In the genomic region with DNA sequence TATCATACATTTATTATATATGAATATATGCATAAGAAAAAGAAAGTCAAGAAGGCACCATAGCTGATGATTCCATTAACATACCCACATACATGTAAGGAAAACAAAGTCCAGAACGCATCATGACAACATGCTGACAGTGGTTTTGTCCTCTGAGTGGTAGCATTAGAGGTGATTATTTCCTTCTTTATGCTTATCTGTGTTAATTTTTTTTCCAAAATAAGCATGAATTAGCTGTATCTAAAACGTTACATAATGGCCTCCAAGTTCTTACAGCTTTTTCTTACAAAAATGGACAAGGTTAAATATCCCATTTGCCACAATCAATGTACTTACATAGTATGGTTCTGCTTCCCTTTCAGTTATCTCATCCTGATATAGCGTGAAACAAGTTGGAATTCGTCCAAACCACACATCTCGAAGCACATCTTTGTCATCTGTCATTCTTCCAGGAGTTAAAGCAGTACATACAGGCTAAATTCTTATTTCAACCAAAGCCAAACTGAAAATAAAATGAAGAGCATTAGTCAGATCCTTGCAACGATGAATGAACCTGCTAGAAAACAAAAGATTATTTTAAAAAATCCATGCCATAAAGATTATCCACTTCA, we compare ENCODE assay signal across 12 cellular contexts. TPM values are rescaled to one million over a fixed set of nuclear protein-coding genes. Genes with fewer than 3 reads are reported as not detected.
DNase-seq lines count a peak whose midpoint lies in the region; TF ChIP-seq lines count a peak whose summit lies in the region.
"Had no signal": no experiment of that assay in that cellular context is flagged by ENCODE, and none has a peak within 500 bp of the region (broad histone marks: within the 10 kb centered on the region; RNA-seq: fewer than 3 reads in every experiment).

No MANE protein-coding gene starts in this region.

- no peak overlapping the region for H2BK5ac ChIP-seq in H9 (ENCODE audit: insufficient read length, low read length)

- no peak overlapping the region for H4K91ac ChIP-seq in H9 (ENCODE audit: insufficient read length, low read depth, low read length)

- CTCF ChIA-PET in mammary epithelial cell (lab: Charles Lee; ENCODE audit: low non-redundant PET) = no interaction called here

- no peak overlapping the region for H2BK120ac ChIP-seq in H9 (ENCODE audit: low read depth, low read length, poor library complexity, severe bottlenecking)

- H3K27me3 Mint-ChIP-seq in H9 (ENCODE audit: low read depth) = no peaks in the 10 kb centered on the region

- H3K4me2 ChIP-seq in mammary epithelial cell (ENCODE audit: insufficient read depth, low read depth, low read length) (peak overlapping the region; percentile 17), H9 (ENCODE audit: insufficient read depth, insufficient read length, low read length) (no peak overlapping the region)

- H3K9me3 ChIP-seq in mammary epithelial cell (replicated peaks; ENCODE audit: insufficient read depth, low read length) = no peaks in the 10 kb centered on the region
- H3K9me3 ChIP-seq in HAP-1 = no peaks in the 10 kb centered on the region
- no peaks in the 10 kb centered on the region for H3K9me3 ChIP-seq in H9 (ENCODE audit: control insufficient read depth, low read depth, low read length)
- H3K9me3 ChIP-seq: upper lobe of right lung had no signal

- H4K8ac ChIP-seq in H9 (replicated peaks; ENCODE audit: insufficient read length, low read depth, low read length) = no peak overlapping the region

- 47% methylated on average over 6 of the region's 6 CpGs for WGBS in mammary epithelial cell (ENCODE audit: low coverage, missing lambda C conversion rate)
- no CpG with 5 or more reads among the region's 6 CpGs for WGBS in H9 (ENCODE audit: extremely low coverage, insufficient read length, low lambda C conversion rate)

- no peak overlapping the region for H3K56ac ChIP-seq in H9 (ENCODE audit: insufficient read length, low read depth, low read length)

- H3K23ac ChIP-seq in H9 (ENCODE audit: insufficient read length, low read depth, low read length) = no peak overlapping the region

- no peak overlapping the region for H2BK20ac ChIP-seq in H9 (ENCODE audit: low read depth, low read length, poor library complexity, severe bottlenecking)

- H4K20me1 ChIP-seq in mammary epithelial cell (ENCODE audit: insufficient read depth, low read length) (no peaks in the 10 kb centered on the region), H9 (ENCODE audit: control insufficient read depth, insufficient read depth, insufficient read length) (no peaks in the 10 kb centered on the region)

- peaks cover 2 to 24% (median 21%) of the 10 kb centered on the region in 3 experiments; a peak in 5 of 7 replicates for H3K36me3 Mint-ChIP-seq in H9 (ENCODE audit: insufficient read depth in 1 of 3, low read depth in 3 of 3)

- in situ Hi-C loops in mammary epithelial cell (cut with MboI; ENCODE audit: low sequenced_read_pairs in 2 of 2) (no loop called here), HAP-1 (cut with MboI; ENCODE audit: low sequenced_read_pairs) (no loop called here)

- H3K4me1 Mint-ChIP-seq in H9 = peaks cover 4 to 10% of the 10 kb centered on the region in 2 experiments; a peak in 2 of 4 replicates

- peaks cover 92% of the 10 kb centered on the region for H3K79me2 ChIP-seq in mammary epithelial cell (ENCODE audit: insufficient read depth, low read length)
- peaks cover 10% of the 10 kb centered on the region; the same call in 1 of the 2 replicates for H3K79me2 ChIP-seq in H9 (ENCODE audit: insufficient read depth, low read length)

- DNase-seq in DMS79 treated with DMSO at 0.1 percent for 48 hours (lab: John Stamatoyannopoulos, UW) (peak; percentile 12), DMS79 (lab: John Stamatoyannopoulos, UW) (no peak), GDM1 (lab: John Stamatoyannopoulos, UW) (peak; percentile 58), OCI-M1 (lab: John Stamatoyannopoulos, UW) (peak; percentile 92), mammary epithelial cell (peak; percentile 50), HAP-1 (ENCODE audit: low spot score in 2 of 2) (no peak), NAMALWA (ENCODE audit: low spot score) (no peak), H9 (no peak)
- DNase-seq: 8988T, KG1, T-helper 9 cell, upper lobe of right lung had no signal

- H3K4me1 ChIP-seq in mammary epithelial cell (ENCODE audit: insufficient read depth, low read length) = peaks cover 19% of the 10 kb centered on the region
- no peaks in the 10 kb centered on the region for H3K4me1 ChIP-seq in HAP-1
- H3K4me1 ChIP-seq in H9 (ENCODE audit: insufficient read depth, low read length) = peaks cover 2% of the 10 kb centered on the region

- H3K79me1 ChIP-seq in H9 (ENCODE audit: insufficient read depth, low read depth, low read length, poor library complexity, severe bottlenecking) = peaks cover 4% of the 10 kb centered on the region

- no peak overlapping the region for H2BK15ac ChIP-seq in H9 (ENCODE audit: low read depth, low read length)

- no peak overlapping the region for H3K9ac ChIP-seq in mammary epithelial cell (ENCODE audit: insufficient read depth, low read length)
- H3K9ac ChIP-seq in H9 (ENCODE audit: extremely low read depth, insufficient read length, low read length) = no peak overlapping the region

- dilution Hi-C loops in mammary epithelial cell (cut with HindIII; ENCODE audit: low sequenced_read_pairs) = no loop called here

- no peak overlapping the region for H3T11ph ChIP-seq in H9 (ENCODE audit: low read length)

- intact Hi-C loops in mammary epithelial cell (cut with micrococcal nuclease) = no loop called here

- no peaks in the 10 kb centered on the region for H3K9me3 Mint-ChIP-seq in H9

- no peak overlapping the region for H3K14ac ChIP-seq in H9 (ENCODE audit: insufficient read depth, low read length)

- H3K4me3 Mint-ChIP-seq in H9 = no peak overlapping the region

- H3K4me3 ChIP-seq in mammary epithelial cell (replicated peaks in 1 of 3; ENCODE audit: insufficient read depth in 1 of 3, low read depth in 2 of 3, low read length in 3 of 3) = no peak overlapping the region
- H3K4me3 ChIP-seq in HAP-1 = no peak overlapping the region
- H3K4me3 ChIP-seq: upper lobe of right lung had no signal

- no peak overlapping the region for H2AFZ ChIP-seq in mammary epithelial cell (ENCODE audit: low read depth, low read length)
- H2AFZ ChIP-seq in H9 (ENCODE audit: low read length) = no peak overlapping the region

- H3K23me2 ChIP-seq in H9 (ENCODE audit: insufficient read length, low read depth, low read length, poor library complexity, severe bottlenecking) = no peaks in the 10 kb centered on the region

- H3K36me3 ChIP-seq in mammary epithelial cell (ENCODE audit: insufficient read depth, low read length) (peaks cover 8% of the 10 kb centered on the region), HAP-1 (replicated peaks) (peaks cover 14% of the 10 kb centered on the region)

- TF ChIP-seq CTCF in mammary epithelial cell (conservative IDR thresholded peaks at IDR 0.05 in 1 of 2, IDR thresholded peaks at IDR 0.05 in 1 of 2; ENCODE audit: extremely low read depth in 1 of 2, insufficient read depth in 1 of 2, low read depth in 1 of 2, low read length in 2 of 2) (no peak), H9 (conservative IDR thresholded peaks at IDR 0.05) (no peak)

- no peak overlapping the region for H4K5ac ChIP-seq in H9 (ENCODE audit: insufficient read length, low read depth, low read length)

- BruUV-seq in mammary epithelial cell (replicated peaks; lab: Mats Ljungman, UMichigan) = no TSS peak

- no peak overlapping the region for H3K4ac ChIP-seq in H9 (ENCODE audit: low read depth, low read length)

- no peak overlapping the region for H3K27ac ChIP-seq in mammary epithelial cell (ENCODE audit: insufficient read depth, low read depth, low read length)
- no peak overlapping the region for H3K27ac ChIP-seq in H9 (ENCODE audit: insufficient read length, low read depth, low read length)
- H3K27ac ChIP-seq: upper lobe of right lung had no signal

- H3K27ac Mint-ChIP-seq in H9 = no peak overlapping the region

- no peak overlapping the region for H3K18ac ChIP-seq in H9 (ENCODE audit: insufficient read length, low read depth, low read length)

- H3K27me3 ChIP-seq in mammary epithelial cell (ENCODE audit: insufficient read depth, low read length) (no peaks in the 10 kb centered on the region), HAP-1 (ENCODE audit: low read depth) (no peaks in the 10 kb centered on the region), H9 (ENCODE audit: insufficient read depth, low read length) (no peaks in the 10 kb centered on the region)
- H3K27me3 ChIP-seq: upper lobe of right lung had no signal

- H2BK12ac ChIP-seq in H9 (ENCODE audit: insufficient read length, low read depth, low read length) = no peak overlapping the region

- H2AK5ac ChIP-seq in H9 (ENCODE audit: insufficient read length, low read length) = no peak overlapping the region

RNA-seq across cellular contexts. Expression of a gene that starts 9.7 kb away (rescaled TPM):
- total RNA-seq in mammary epithelial cell (10 to 100 TPM; 34.5 to 46.0 TPM), H9 (2021) (36.7 and 37.2 TPM in 2 replicates)
- 22.6 TPM for polyA plus RNA-seq in mammary epithelial cell
- polyA minus RNA-seq in mammary epithelial cell = 52.8 TPM

RNA-seq across cellular contexts. Expression of a gene that starts 44.6 kb away (rescaled TPM):
- 10 to 100 TPM; 78.5 to 92.9 TPM for total RNA-seq in mammary epithelial cell
- 28.3 TPM for polyA plus RNA-seq in mammary epithelial cell
- 102 TPM for polyA minus RNA-seq in mammary epithelial cell
- total RNA-seq in H9 (2021) = 5.6 and 5.7 TPM in 2 replicates

Comparison
In these comparisons a context has a peak if more than half of its experiments do, and no peak if none do; other contexts are left out.
1. DNase-seq: peak in DMS79 treated with DMSO at 0.1 percent for 48 hours (single experiment), GDM1 (single experiment), OCI-M1 (single experiment) and mammary epithelial cell (single experiment); none in DMS79 (single experiment), HAP-1 (0 of 2), NAMALWA (single experiment) and H9 (single experiment).
2. RNA of a gene that starts 44.6 kb away (total RNA-seq): 78.5 to 92.9 TPM in mammary epithelial cell; 5.6 to 5.7 TPM in H9; every median in the first group is over 10 times any median in the second.